In genomic region chr7:37577901-37578300, GRCh38 we compare ENCODE assay signal across 18 cellular contexts.
"Had no signal": no experiment of that assay in that cellular context is flagged by ENCODE, and none has a peak within 500 bp of the region (broad histone marks: within the 10 kb centered on the region; RNA-seq: fewer than 3 reads in every experiment).

No MANE protein-coding gene starts in this region.

- DNase-seq: activated CD4-positive, alpha-beta T cell treated with anti-CD3 and anti-CD28 coated beads for 36 hours; activated CD8-positive, alpha-beta memory T cell treated with anti-CD3 and anti-CD28 coated beads, Interleukin-2, amount 50 U/mL, for 4 hours; activated CD8-positive, alpha-beta T cell treated with anti-CD3 and anti-CD28 coated beads for 36 hours; activated gamma-delta T cell treated with Interleukin-2 at 50 U/mL for 16 hours; activated naive CD4-positive, alpha-beta T cell treated with anti-CD3 and anti-CD28 coated beads, Interleukin-2, amount 10 ng/mL, durations not matched to agents 7 days and 5 days; activated naive CD8-positive, alpha-beta T cell treated with anti-CD3 and anti-CD28 coated beads for 36 hours; activated T-cell treated with anti-CD3 and anti-CD28 coated beads, Interleukin-2, amount 50 U/mL, for 72 hours; NCI-H1048; NCI-H146; NCI-H187 treated with DMSO at 0.1 percent for 48 hours; NCI-H2081 treated with DMSO at 0.1 percent for 48 hours; NCI-H446 treated with DMSO at 0.1 percent for 48 hours; NCI-H524 treated with DMSO at 0.1 percent for 48 hours; NCI-H774; SIG-M5; T-helper 17 cell; T-helper 9 cell had no signal

- H3K36me3 Mint-ChIP-seq: activated naive CD4-positive, alpha-beta T cell treated with anti-CD3 and anti-CD28 coated beads, Interleukin-2, amount 10 ng/mL, durations not matched to agents 7 days and 5 days; activated naive CD8-positive, alpha-beta T cell treated with anti-CD3 and anti-CD28 coated beads for 36 hours had no signal

- H3K27ac Mint-ChIP-seq: activated CD4-positive, alpha-beta T cell treated with anti-CD3 and anti-CD28 coated beads for 36 hours; activated CD8-positive, alpha-beta T cell treated with anti-CD3 and anti-CD28 coated beads for 36 hours; activated naive CD4-positive, alpha-beta T cell treated with anti-CD3 and anti-CD28 coated beads, Interleukin-2, amount 10 ng/mL, durations not matched to agents 7 days and 5 days; activated naive CD8-positive, alpha-beta T cell treated with anti-CD3 and anti-CD28 coated beads for 36 hours; activated T-cell treated with anti-CD3 and anti-CD28 coated beads, Interleukin-2, amount 50 U/mL, for 72 hours; activated T-helper 2 cell treated with anti-CD3 and anti-CD28 coated beads, Interferon-gamma antibody, Interleukin-2, Interleukin-4, amounts not matched to agents 10 μg/mL and 5 μg/mL and 100 μg/mL, durations not matched to agents 14 hours and 24 hours and 36 hours; T-helper 17 cell had no signal

- H3K9me3 Mint-ChIP-seq: activated CD8-positive, alpha-beta T cell treated with anti-CD3 and anti-CD28 coated beads for 36 hours; activated naive CD4-positive, alpha-beta T cell treated with anti-CD3 and anti-CD28 coated beads, Interleukin-2, amount 10 ng/mL, durations not matched to agents 7 days and 5 days; activated naive CD8-positive, alpha-beta T cell treated with anti-CD3 and anti-CD28 coated beads for 36 hours; activated T-cell treated with anti-CD3 and anti-CD28 coated beads, Interleukin-2, amount 50 U/mL, for 72 hours; activated T-helper 2 cell treated with anti-CD3 and anti-CD28 coated beads, Interferon-gamma antibody, Interleukin-2, Interleukin-4, amounts not matched to agents 10 μg/mL and 5 μg/mL and 100 μg/mL, durations not matched to agents 14 hours and 24 hours and 36 hours had no signal

- H3K4me1 Mint-ChIP-seq: activated CD4-positive, alpha-beta T cell treated with anti-CD3 and anti-CD28 coated beads for 36 hours; activated naive CD4-positive, alpha-beta T cell treated with anti-CD3 and anti-CD28 coated beads, Interleukin-2, amount 10 ng/mL, durations not matched to agents 7 days and 5 days; activated naive CD8-positive, alpha-beta T cell treated with anti-CD3 and anti-CD28 coated beads for 36 hours; T-helper 17 cell had no signal

- H3K4me3 Mint-ChIP-seq: activated CD4-positive, alpha-beta T cell treated with anti-CD3 and anti-CD28 coated beads for 36 hours; activated CD8-positive, alpha-beta T cell treated with anti-CD3 and anti-CD28 coated beads for 36 hours; activated naive CD4-positive, alpha-beta T cell treated with anti-CD3 and anti-CD28 coated beads, Interleukin-2, amount 10 ng/mL, durations not matched to agents 7 days and 5 days; activated naive CD8-positive, alpha-beta T cell treated with anti-CD3 and anti-CD28 coated beads for 36 hours; activated T-cell treated with anti-CD3 and anti-CD28 coated beads, Interleukin-2, amount 50 U/mL, for 72 hours; T-helper 17 cell had no signal

- ATAC-seq: activated CD4-positive, alpha-beta T cell treated with anti-CD3 and anti-CD28 coated beads for 36 hours; activated CD8-positive, alpha-beta T cell treated with anti-CD3 and anti-CD28 coated beads for 36 hours; activated T-cell treated with anti-CD3 and anti-CD28 coated beads, Interleukin-2, amount 50 U/mL, for 72 hours; T-helper 17 cell had no signal
